2 cellular contexts compared by ENCODE assay signal in genomic region chr9:95666785-95667155, GRCh38.
A peak's percentile ranks its signal among the peaks of the same experiment; 100 is the strongest.
TF ChIP-seq lines count a peak whose summit lies in the region.

No MANE protein-coding gene starts in this region.

TF ChIP-seq in GM23338, 12 proteins besides CTCF, POLR2A, EP300 and RAD21:
- TF ChIP-seq EZH2phosphoT487 (IDR thresholded peaks at IDR 0.05; ENCODE audit: unreplicated experiment) (no peak), CREB1 (CRISPR knock-in tag; IDR thresholded peaks at IDR 0.05; ENCODE audit: low read depth) (no peak), JUNB (IDR thresholded peaks at IDR 0.05; ENCODE audit: unreplicated experiment) (no peak), ZNF331 (CRISPR knock-in tag; IDR thresholded peaks at IDR 0.05; ENCODE audit: low read depth) (no peak), EZH2 (IDR thresholded peaks at IDR 0.05; ENCODE audit: low read depth, unreplicated experiment) (no peak), POLR2AphosphoS5 (IDR thresholded peaks at IDR 0.05; ENCODE audit: low read depth) (no peak), NANOG (IDR thresholded peaks at IDR 0.05; ENCODE audit: borderline replicate concordance) (no peak), ZNF114 (CRISPR knock-in tag; IDR thresholded peaks at IDR 0.05) (no peak), STAT1 (IDR thresholded peaks at IDR 0.05; ENCODE audit: unreplicated experiment) (no peak), ETS1 (IDR thresholded peaks at IDR 0.05) (no peak), REST (IDR thresholded peaks at IDR 0.05; ENCODE audit: unreplicated experiment) (no peak), ZNF462 (CRISPR knock-in tag; IDR thresholded peaks at IDR 0.05) (no peak)

TF ChIP-seq in H1, 55 proteins besides CTCF, POLR2A, EP300 and RAD21:
- TF ChIP-seq CBX5 (IDR thresholded peaks at IDR 0.05; ENCODE audit: low read depth, low read length) (no peak), E2F6 (IDR thresholded peaks at IDR 0.05) (peak; percentile 69), MAX (IDR thresholded peaks at IDR 0.05) (0 out of 2 replicates have a peak, but pooled peaks have one; percentile 42), EGR1 (IDR thresholded peaks at IDR 0.05; ENCODE audit: borderline replicate concordance, low read depth, low read length) (no peak)
